18 cellular contexts compared by ENCODE assay signal in the genomic region with DNA sequence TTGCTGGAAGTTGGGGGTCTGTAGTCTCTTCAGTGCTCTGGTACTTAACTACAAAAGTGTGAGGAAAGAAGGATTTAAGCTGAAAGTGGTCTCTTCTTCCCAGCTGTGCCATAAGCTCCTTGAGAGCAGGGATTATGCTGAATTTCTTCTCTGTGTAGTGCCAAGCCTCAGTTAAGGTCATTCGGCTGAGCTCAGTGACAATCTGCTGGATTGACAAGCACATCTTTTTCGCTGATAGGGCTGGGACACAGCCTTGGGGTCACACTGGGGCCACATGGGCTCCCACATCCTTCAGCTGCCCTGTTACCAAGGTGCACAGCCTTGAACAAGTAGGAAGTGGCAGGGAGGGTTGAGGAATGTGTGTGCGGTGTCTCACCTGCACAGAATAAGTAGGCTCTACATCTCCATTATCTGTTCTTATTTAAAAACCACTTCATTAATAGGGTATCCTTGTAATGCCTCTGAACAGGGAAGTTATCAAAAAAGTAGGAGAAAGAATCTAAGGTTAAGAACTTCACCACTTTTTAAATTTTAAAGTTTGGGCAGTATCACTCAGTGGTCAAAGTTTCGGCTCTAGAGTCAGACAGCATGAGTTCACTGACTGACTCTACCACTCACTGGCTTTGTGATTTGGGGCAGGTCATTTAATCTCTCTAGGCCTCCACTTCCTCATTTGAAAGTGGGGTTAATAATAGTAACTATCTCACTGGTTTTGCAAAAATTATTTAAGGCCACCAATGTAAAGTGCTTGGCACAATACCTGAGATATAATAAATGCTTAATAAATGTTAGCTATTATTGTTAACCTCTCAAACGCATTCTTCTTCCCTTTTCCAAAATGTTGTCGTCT.
"Had no signal": no experiment of that assay in that cellular context is flagged by ENCODE, and none has a peak within 500 bp of the region (broad histone marks: within the 10 kb centered on the region; RNA-seq: fewer than 3 reads in every experiment).

No MANE protein-coding gene starts in this region.

- DNase-seq: activated CD4-positive, alpha-beta T cell treated with anti-CD3 and anti-CD28 coated beads for 4 hours; activated CD8-positive, alpha-beta T cell treated with anti-CD3 and anti-CD28 coated beads for 36 hours; activated gamma-delta T cell; activated T-cell treated with anti-CD3 and anti-CD28 coated beads, Interleukin-2, amount 50 U/mL, for 4 hours; dorsolateral prefrontal cortex; left cardiac atrium; lower lobe of right lung; ovary; sigmoid colon; spleen had no signal

- FAIRE-seq: endometrium had no signal

- H3K27ac Mint-ChIP-seq: activated CD8-positive, alpha-beta T cell treated with anti-CD3 and anti-CD28 coated beads for 36 hours; activated naive CD4-positive, alpha-beta T cell treated with anti-CD3 and anti-CD28 coated beads, Interleukin-2, amount 50 U/mL, for 72 hours; mesothelial cell of epicardium; T-helper 2 cell treated with Interferon-gamma antibody and Interleukin-4, amounts not matched to agents 5 μg/mL and 100 μg/mL, for 36 hours had no signal

- H3K27ac ChIP-seq: cardiac muscle cell, dorsolateral prefrontal cortex, gastroesophageal sphincter, lower lobe of right lung, ovary, sigmoid colon, spleen, thoracic aorta, VCaP had no signal

- H3K27me3 ChIP-seq: cardiac muscle cell, dorsolateral prefrontal cortex, gastroesophageal sphincter, ovary, sigmoid colon, spleen had no signal

- H3K36me3 Mint-ChIP-seq: mesothelial cell of epicardium had no signal

- H3K4me3 ChIP-seq: cardiac muscle cell, dorsolateral prefrontal cortex, gastroesophageal sphincter, lower lobe of right lung, ovary, sigmoid colon, spleen, thoracic aorta had no signal

- H3K4me3 Mint-ChIP-seq: activated CD8-positive, alpha-beta T cell treated with anti-CD3 and anti-CD28 coated beads for 36 hours; activated T-cell treated with anti-CD3 and anti-CD28 coated beads, Interleukin-2, amount 50 U/mL, for 4 hours; mesothelial cell of epicardium; T-helper 2 cell treated with Interferon-gamma antibody and Interleukin-4, amounts not matched to agents 5 μg/mL and 100 μg/mL, for 36 hours had no signal

- H3K4me1 ChIP-seq: lower lobe of right lung had no signal

- H3K9me3 ChIP-seq: lower lobe of right lung, ovary, sigmoid colon, thoracic aorta had no signal

- ATAC-seq: activated CD8-positive, alpha-beta T cell treated with anti-CD3 and anti-CD28 coated beads for 36 hours; activated naive CD4-positive, alpha-beta T cell treated with anti-CD3 and anti-CD28 coated beads, Interleukin-2, amount 50 U/mL, for 72 hours; activated T-cell treated with anti-CD3 and anti-CD28 coated beads, Interleukin-2, amount 50 U/mL, for 4 hours; gastroesophageal sphincter; left cardiac atrium; lower lobe of right lung had no signal

- H3K36me3 ChIP-seq: cardiac muscle cell, gastroesophageal sphincter, lower lobe of right lung, ovary, sigmoid colon, spleen, thoracic aorta had no signal

- H3K27me3 Mint-ChIP-seq: activated CD8-positive, alpha-beta T cell treated with anti-CD3 and anti-CD28 coated beads for 36 hours had no signal
